In genomic region chr9:121218357-121219027, GRCh38 we compare ENCODE assay signal across 22 cellular contexts.
"Had no signal": no experiment of that assay in that cellular context is flagged by ENCODE, and none has a peak within 500 bp of the region (broad histone marks: within the 10 kb centered on the region; RNA-seq: fewer than 3 reads in every experiment).

No MANE protein-coding gene starts in this region.

- H3K27me3 Mint-ChIP-seq: activated CD4-positive, alpha-beta memory T cell treated with anti-CD3 and anti-CD28 coated beads for 36 hours; activated CD4-positive, alpha-beta T cell treated with anti-CD3 and anti-CD28 coated beads for 36 hours; activated CD8-positive, alpha-beta memory T cell treated with anti-CD3 and anti-CD28 coated beads, Interleukin-2, amount 10 ng/mL, durations not matched to agents 7 days and 5 days; progenitor cell of endocrine pancreas; type B pancreatic cell had no signal

- H3K9me3 Mint-ChIP-seq: activated CD4-positive, alpha-beta memory T cell treated with anti-CD3 and anti-CD28 coated beads for 36 hours; activated naive CD4-positive, alpha-beta T cell treated with anti-CD3 and anti-CD28 coated beads, Interleukin-2, amount 50 U/mL, for 72 hours; nephron; type B pancreatic cell had no signal

- ATAC-seq: left ventricle myocardium superior, right cardiac atrium had no signal

- H3K27ac Mint-ChIP-seq: activated CD4-positive, alpha-beta memory T cell treated with anti-CD3 and anti-CD28 coated beads for 36 hours; activated CD4-positive, alpha-beta T cell treated with anti-CD3 and anti-CD28 coated beads for 36 hours; activated CD8-positive, alpha-beta memory T cell treated with anti-CD3 and anti-CD28 coated beads, Interleukin-2, amount 10 ng/mL, durations not matched to agents 7 days and 5 days; nephron; progenitor cell of endocrine pancreas; type B pancreatic cell had no signal

- DNase-seq: activated CD4-positive, alpha-beta memory T cell treated with anti-CD3 and anti-CD28 coated beads for 36 hours; activated CD4-positive, alpha-beta T cell treated with anti-CD3 and anti-CD28 coated beads for 36 hours; activated CD8-positive, alpha-beta memory T cell treated with anti-CD3 and anti-CD28 coated beads, Interleukin-2, amount 10 ng/mL, durations not matched to agents 7 days and 5 days; activated effector memory CD4-positive, alpha-beta T cell treated with anti-CD3 and anti-CD28 coated beads, Interleukin-2, amount 50 U/mL, for 16 hours; activated T-cell treated with anti-CD3 and anti-CD28 coated beads, Interleukin-2, amount 50 U/mL, for 48 hours; central memory CD4-positive, alpha-beta T cell; colonic mucosa; effector CD4-positive, alpha-beta T cell; glutamatergic neuron; kidney glomerular epithelial cell; left ventricle myocardium superior; mesendoderm; nucleus accumbens; right cardiac atrium; stimulated activated CD4-positive, alpha-beta T cell treated with anti-CD3 and anti-CD28 coated beads, Interleukin-15, amount 100 ng/mL, for 24 hours; stimulated activated CD4-positive, alpha-beta T cell treated with anti-CD3 and anti-CD28 coated beads, Interleukin-4, amount 100 ng/mL, for 1 hour; stimulated activated naive CD8-positive, alpha-beta T cell treated with anti-CD3 and anti-CD28 coated beads, Interleukin-15, Interleukin-2, amounts not matched to agents 100 U/mL and 50 U/mL, for 24 hours had no signal

- H3K36me3 Mint-ChIP-seq: activated CD4-positive, alpha-beta memory T cell treated with anti-CD3 and anti-CD28 coated beads for 36 hours; activated naive CD4-positive, alpha-beta T cell treated with anti-CD3 and anti-CD28 coated beads, Interleukin-2, amount 50 U/mL, for 72 hours; type B pancreatic cell had no signal

- FAIRE-seq: endothelial cell of umbilical vein had no signal

- H3K4me3 Mint-ChIP-seq: activated CD4-positive, alpha-beta memory T cell treated with anti-CD3 and anti-CD28 coated beads for 36 hours; activated CD4-positive, alpha-beta T cell treated with anti-CD3 and anti-CD28 coated beads for 36 hours; activated CD8-positive, alpha-beta memory T cell treated with anti-CD3 and anti-CD28 coated beads, Interleukin-2, amount 10 ng/mL, durations not matched to agents 7 days and 5 days; nephron; type B pancreatic cell had no signal
